Comparison of ENCODE assay signal across 1 cellular context in the genomic region with DNA sequence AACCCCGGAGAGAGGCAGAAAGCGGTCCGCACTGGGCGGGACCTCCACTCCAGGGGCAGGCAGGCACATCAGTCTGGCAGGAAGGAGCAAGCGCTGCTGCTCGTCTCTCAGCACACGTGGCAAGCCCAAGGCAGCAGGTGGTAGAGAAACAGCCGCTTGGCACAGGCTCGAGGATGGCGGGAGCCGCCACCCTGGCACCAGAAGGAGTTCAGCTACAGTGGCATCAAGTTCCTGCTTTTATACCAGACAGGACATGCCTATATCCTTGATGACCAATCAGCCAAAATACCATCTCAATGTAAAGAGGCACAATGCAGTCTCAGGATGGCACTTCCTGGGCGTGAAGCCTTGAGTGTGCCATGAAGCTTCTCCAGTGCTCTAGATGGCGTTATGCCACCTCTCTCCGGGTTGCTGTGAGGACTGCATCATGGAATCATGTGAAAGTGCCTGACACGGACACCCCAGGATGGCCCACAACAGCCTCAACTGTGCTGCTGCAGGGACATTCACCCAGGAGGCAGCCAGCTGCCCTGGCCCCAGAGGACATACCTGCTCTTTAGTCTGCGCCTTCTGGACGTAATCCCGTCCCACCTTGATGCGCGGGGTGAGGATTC.
TF ChIP-seq lines count a peak whose summit lies in the region.

No MANE protein-coding gene starts in this region.

TF ChIP-seq in HepG2, 621 proteins besides CTCF, POLR2A, EP300 and RAD21 (continued from another document):
- TF ChIP-seq, protein P1, sequence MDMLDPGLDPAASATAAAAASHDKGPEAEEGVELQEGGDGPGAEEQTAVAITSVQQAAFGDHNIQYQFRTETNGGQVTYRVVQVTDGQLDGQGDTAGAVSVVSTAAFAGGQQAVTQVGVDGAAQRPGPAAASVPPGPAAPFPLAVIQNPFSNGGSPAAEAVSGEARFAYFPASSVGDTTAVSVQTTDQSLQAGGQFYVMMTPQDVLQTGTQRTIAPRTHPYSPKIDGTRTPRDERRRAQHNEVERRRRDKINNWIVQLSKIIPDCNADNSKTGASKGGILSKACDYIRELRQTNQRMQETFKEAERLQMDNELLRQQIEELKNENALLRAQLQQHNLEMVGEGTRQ (IDR thresholded peaks at IDR 0.05; ENCODE audit: low read depth, low read length): no peak
- TF ChIP-seq, protein P1 (CRISPR knock-in tag; IDR thresholded peaks at IDR 0.05; ENCODE audit: borderline replicate concordance): no peak
